In genomic region chr14:85564841-85565527, GRCh38 we compare ENCODE assay signal across 19 cellular contexts. TPM values are rescaled to one million over a fixed set of nuclear protein-coding genes. Genes with fewer than 3 reads are reported as not detected.
"Had no signal": no experiment of that assay in that cellular context is flagged by ENCODE, and none has a peak within 500 bp of the region (broad histone marks: within the 10 kb centered on the region; RNA-seq: fewer than 3 reads in every experiment).

No MANE protein-coding gene starts in this region.

- H3K27ac ChIP-seq: ascending aorta, left ventricle myocardium inferior, VCaP had no signal

- H3K9me3 Mint-ChIP-seq: activated naive CD8-positive, alpha-beta T cell treated with anti-CD3 and anti-CD28 coated beads, Interleukin-2, amount 50 U/mL, for 24 hours; activated T-helper 2 cell treated with anti-CD3 and anti-CD28 coated beads, Interferon-gamma antibody, Interleukin-2, Interleukin-4, amounts not matched to agents 10 μg/mL and 5 μg/mL and 100 μg/mL, durations not matched to agents 14 hours and 24 hours and 36 hours; natural killer cell treated with Interleukin-12 subunit alpha and Interleukin-12 subunit beta and Interleukin-15 and Interleukin-18, amount 100 ng/mL, for 72 hours had no signal

- H3K4me3 ChIP-seq: ascending aorta, esophagus squamous epithelium, left ventricle myocardium inferior, right atrium auricular region had no signal

- H3K9me3 ChIP-seq: ascending aorta, esophagus squamous epithelium, right atrium auricular region had no signal

- H3K4me1 ChIP-seq: ascending aorta, left ventricle myocardium inferior, right atrium auricular region had no signal

- H3K36me3 Mint-ChIP-seq: memory B cell; natural killer cell treated with Interleukin-12 subunit alpha and Interleukin-12 subunit beta and Interleukin-15 and Interleukin-18, amount 100 ng/mL, for 72 hours had no signal

- H3K27ac Mint-ChIP-seq: activated naive CD4-positive, alpha-beta T cell treated with anti-CD3 and anti-CD28 coated beads for 36 hours; activated naive CD8-positive, alpha-beta T cell treated with anti-CD3 and anti-CD28 coated beads, Interleukin-2, amount 50 U/mL, for 24 hours; activated T-helper 2 cell treated with anti-CD3 and anti-CD28 coated beads, Interferon-gamma antibody, Interleukin-2, Interleukin-4, amounts not matched to agents 10 μg/mL and 5 μg/mL and 100 μg/mL, durations not matched to agents 14 hours and 24 hours and 36 hours; memory B cell; natural killer cell treated with Interleukin-12 subunit alpha and Interleukin-12 subunit beta and Interleukin-15 and Interleukin-18, amount 100 ng/mL, for 72 hours had no signal

- H3K27me3 ChIP-seq: ascending aorta, esophagus squamous epithelium, right atrium auricular region had no signal

- H3K4me1 Mint-ChIP-seq: activated naive CD8-positive, alpha-beta T cell treated with anti-CD3 and anti-CD28 coated beads, Interleukin-2, amount 50 U/mL, for 24 hours; memory B cell had no signal

- ATAC-seq: activated naive CD8-positive, alpha-beta T cell treated with anti-CD3 and anti-CD28 coated beads, Interleukin-2, amount 50 U/mL, for 24 hours; natural killer cell treated with Interleukin-12 subunit alpha and Interleukin-12 subunit beta and Interleukin-15 and Interleukin-18, amount 100 ng/mL, for 72 hours; stimulated activated naive CD8-positive, alpha-beta T cell treated with anti-CD3 and anti-CD28 coated beads, Interleukin-15, Interleukin-2, amounts not matched to agents 100 U/mL and 50 U/mL, for 24 hours had no signal

- H3K36me3 ChIP-seq: left ventricle myocardium inferior, right atrium auricular region had no signal

- H3K4me3 Mint-ChIP-seq: activated naive CD4-positive, alpha-beta T cell treated with anti-CD3 and anti-CD28 coated beads for 36 hours; activated naive CD8-positive, alpha-beta T cell treated with anti-CD3 and anti-CD28 coated beads, Interleukin-2, amount 50 U/mL, for 24 hours; memory B cell; natural killer cell treated with Interleukin-12 subunit alpha and Interleukin-12 subunit beta and Interleukin-15 and Interleukin-18, amount 100 ng/mL, for 72 hours had no signal

- H3K27me3 Mint-ChIP-seq: activated naive CD8-positive, alpha-beta T cell treated with anti-CD3 and anti-CD28 coated beads, Interleukin-2, amount 50 U/mL, for 24 hours; memory B cell; progenitor cell of endocrine pancreas had no signal

- DNase-seq: activated CD4-positive, alpha-beta T cell treated with anti-CD3 and anti-CD28 coated beads for 1 hour; activated CD4-positive, alpha-beta T cell treated with anti-CD3 and anti-CD28 coated beads, Interleukin-2, amount 50 U/mL, for 48 hours; activated naive CD4-positive, alpha-beta T cell treated with anti-CD3 and anti-CD28 coated beads for 36 hours; activated naive CD8-positive, alpha-beta T cell treated with anti-CD3 and anti-CD28 coated beads, Interleukin-2, amount 50 U/mL, for 24 hours; esophagus squamous epithelium; kidney; left ventricle myocardium inferior; occipital lobe; small intestine; stimulated activated naive CD8-positive, alpha-beta T cell treated with anti-CD3 and anti-CD28 coated beads, Interleukin-15, Interleukin-2, amounts not matched to agents 100 U/mL and 50 U/mL, for 24 hours; trophoblast cell had no signal

RNA-seq across cellular contexts. Expression of gene FLRT2, which starts 35.0 kb away (rescaled TPM):
- total RNA-seq: activated naive CD4-positive, alpha-beta T cell treated with anti-CD3 and anti-CD28 coated beads for 36 hours; activated T-helper 2 cell treated with anti-CD3 and anti-CD28 coated beads, Interferon-gamma antibody, Interleukin-2, Interleukin-4, amounts not matched to agents 10 μg/mL and 5 μg/mL and 100 μg/mL, durations not matched to agents 14 hours and 24 hours and 36 hours; T-helper 1 cell treated with Interleukin-12 subunit alpha and Interleukin-12 subunit beta and Interleukin-4 antibody, amounts not matched to agents 30 ng/mL and 1 ng/mL, for 36 hours had no signal
